ENCODE assay signal across 9 cellular contexts in the genomic region with DNA sequence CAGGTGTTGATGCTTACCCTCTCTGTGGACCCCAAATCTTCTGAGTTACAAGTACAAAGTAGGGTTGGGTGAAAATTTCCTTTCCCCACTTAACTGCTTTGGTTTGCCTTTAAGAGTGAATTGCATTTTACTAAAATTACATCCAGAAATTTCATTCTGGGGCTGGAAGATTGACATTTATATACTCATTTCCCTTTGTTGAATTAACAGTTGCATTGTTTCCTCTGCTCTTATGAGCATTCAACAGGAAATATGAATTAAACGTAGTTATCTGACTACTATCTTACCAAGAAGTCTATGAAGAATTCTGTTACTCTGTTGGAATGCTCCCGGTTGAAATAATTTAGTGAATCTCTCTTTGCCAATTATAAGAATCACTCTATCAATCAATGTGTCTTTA.
"Had no signal": no experiment of that assay in that cellular context is flagged by ENCODE, and none has a peak within 500 bp of the region (broad histone marks: within the 10 kb centered on the region; RNA-seq: fewer than 3 reads in every experiment).

No MANE protein-coding gene starts in this region.

- H3K4me3 ChIP-seq: GM23248, GM23338, HAP-1 had no signal

- H3K9me3 ChIP-seq: HAP-1 had no signal

- H3K4me2 ChIP-seq: GM23338 had no signal

- H2AFZ ChIP-seq: GM23248, GM23338 had no signal

- ATAC-seq: GM23338, HCT116 had no signal

- H3K27ac ChIP-seq: GM23248 had no signal

- H3K36me3 ChIP-seq: HAP-1 had no signal

- DNase-seq: GM23248, GOT3, H7, H9, HCEC 1CT, HFFc6 had no signal
